1 cellular context compared by ENCODE assay signal in the genomic region with DNA sequence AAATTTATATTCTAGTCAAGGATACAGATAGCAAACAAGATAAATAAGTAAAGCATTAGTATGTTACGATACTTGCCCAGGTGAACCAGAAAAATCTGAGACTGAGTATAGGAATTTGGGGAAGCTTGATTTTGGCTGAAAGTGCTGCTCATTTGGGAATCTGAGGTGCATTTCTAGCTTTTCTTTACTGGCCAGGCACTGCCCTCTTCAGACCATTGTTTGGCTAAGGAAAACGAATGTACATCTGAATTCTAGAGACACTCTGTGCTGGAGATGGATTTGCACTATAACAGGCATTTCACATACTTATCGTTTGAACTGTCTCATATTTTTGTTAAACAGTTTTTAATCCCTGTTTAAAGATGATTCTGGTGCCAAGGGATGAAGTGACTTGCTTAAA.
TF ChIP-seq lines count a peak whose summit lies in the region.

No MANE protein-coding gene starts in this region.

TF ChIP-seq in IMR-90, 13 proteins besides CTCF, POLR2A, EP300 and RAD21 (continued from another document):
- TF ChIP-seq RCOR1 (IDR thresholded peaks at IDR 0.05; ENCODE audit: insufficient replicate concordance, low read length) = no peak
